In genomic region chr14:89586258-89587127, GRCh38 we compare ENCODE assay signal across 22 cellular contexts.
DNase-seq lines count a peak whose midpoint lies in the region; ATAC-seq lines count a peak whose summit lies in the region.
"Had no signal": no experiment of that assay in that cellular context is flagged by ENCODE, and none has a peak within 500 bp of the region (broad histone marks: within the 10 kb centered on the region; RNA-seq: fewer than 3 reads in every experiment).

No MANE protein-coding gene starts in this region.

- no peaks in the 10 kb centered on the region for H3K27me3 Mint-ChIP-seq in activated CD4-positive, alpha-beta T cell treated with anti-CD3 and anti-CD28 coated beads for 36 hours
- no peaks in the 10 kb centered on the region for H3K27me3 Mint-ChIP-seq in CD4-positive, alpha-beta memory T cell
- no peaks in the 10 kb centered on the region for H3K27me3 Mint-ChIP-seq in activated T-helper 17 cell treated with anti-CD3 and anti-CD28 coated beads, Interleukin-2, amount 50 U/mL, for 72 hours
- no peaks in the 10 kb centered on the region for H3K27me3 Mint-ChIP-seq in naive B cell

- H3K36me3 Mint-ChIP-seq in activated CD4-positive, alpha-beta T cell treated with anti-CD3 and anti-CD28 coated beads for 36 hours (ENCODE audit: low read depth), result peaks cover 48% of the 10 kb centered on the region
- H3K36me3 Mint-ChIP-seq in CD4-positive, alpha-beta memory T cell, result peaks cover 58 to 72% of the 10 kb centered on the region in 2 donors
- peaks cover 14% of the 10 kb centered on the region for H3K36me3 Mint-ChIP-seq in activated T-helper 17 cell treated with anti-CD3 and anti-CD28 coated beads, Interleukin-2, amount 50 U/mL, for 72 hours (ENCODE audit: low read depth)
- H3K36me3 Mint-ChIP-seq in naive B cell, result peaks cover 7 to 15% of the 10 kb centered on the region in 2 donors

- intact Hi-C loops in activated CD4-positive, alpha-beta T cell treated with anti-CD3 and anti-CD28 coated beads for 36 hours (cut with DNase I, micrococcal nuclease), result no loop called here
- intact Hi-C loops in CD4-positive, alpha-beta memory T cell (cut with micrococcal nuclease), result no loop called here
- intact Hi-C loops in left colon (cut with DNase I, micrococcal nuclease), result no loop called here

- H3K36me3 ChIP-seq in CD4-positive, alpha-beta memory T cell (ENCODE audit: insufficient read depth, low read length), result no peaks in the 10 kb centered on the region
- H3K36me3 ChIP-seq: HAP-1, ovary, upper lobe of left lung had no signal

- peak; percentile 39 for DNase-seq in activated CD4-positive, alpha-beta T cell treated with anti-CD3 and anti-CD28 coated beads for 36 hours
- no peak for DNase-seq in activated CD4-positive, alpha-beta T cell treated with anti-CD3 and anti-CD28 coated beads for 1 hour
- peak in 1 of 5 donors; percentile 4 for DNase-seq in CD4-positive, alpha-beta memory T cell
- DNase-seq in naive B cell (no peak), NCI-H1436 (lab: John Stamatoyannopoulos, UW) (no peak), left colon (no peak), germinal center (ENCODE audit: low spot score) (no peak)
- DNase-seq: activated CD4-positive, CD25-positive, alpha-beta regulatory T cell treated with anti-CD3 and anti-CD28 coated beads, Interleukin-2, amount 50 U/mL, for 72 hours; DMS53; effector CD8-positive, alpha-beta T cell; kidney; mucosa of descending colon; NCI-H1694; NCI-H345; ovary; small intestine; upper lobe of left lung had no signal

- no peak overlapping the region for H3K4me3 ChIP-seq in CD4-positive, alpha-beta memory T cell (ENCODE audit: low read length in 2 of 2)
- H3K4me3 ChIP-seq: BLaER1, HAP-1, hepatocyte, mucosa of descending colon, ovary, upper lobe of left lung had no signal

- no peak overlapping the region for H3K27ac ChIP-seq in CD4-positive, alpha-beta memory T cell (ENCODE audit: low read depth, low read length)
- H3K27ac ChIP-seq: 22Rv1, BLaER1, hepatocyte, ovary, upper lobe of left lung had no signal

- H3K27ac Mint-ChIP-seq in activated CD4-positive, alpha-beta T cell treated with anti-CD3 and anti-CD28 coated beads for 36 hours, result peak overlapping the region; percentile 40
- peak overlapping the region in 4 of 7 donors; percentile 19 to 78 (median 35) for H3K27ac Mint-ChIP-seq in CD4-positive, alpha-beta memory T cell
- H3K27ac Mint-ChIP-seq in activated T-helper 17 cell treated with anti-CD3 and anti-CD28 coated beads, Interleukin-2, amount 50 U/mL, for 72 hours, result peak overlapping the region; percentile 26
- peak overlapping the region in 5 of 6 donors; percentile 7 to 85 (median 62) for H3K27ac Mint-ChIP-seq in naive B cell

- H3K9me3 ChIP-seq in CD4-positive, alpha-beta memory T cell (ENCODE audit: control insufficient read depth in 1 of 2, low read length in 2 of 2), result no peaks in the 10 kb centered on the region
- H3K9me3 ChIP-seq: HAP-1, mucosa of descending colon, ovary, upper lobe of left lung had no signal

- H3K4me3 Mint-ChIP-seq in activated CD4-positive, alpha-beta T cell treated with anti-CD3 and anti-CD28 coated beads for 36 hours, result peak overlapping the region; percentile 4
- H3K4me3 Mint-ChIP-seq in CD4-positive, alpha-beta memory T cell, result peak overlapping the region in 2 of 8 donors; percentile 22 to 38
- H3K4me3 Mint-ChIP-seq in activated T-helper 17 cell treated with anti-CD3 and anti-CD28 coated beads, Interleukin-2, amount 50 U/mL, for 72 hours, result no peak overlapping the region
- peak overlapping the region in 2 of 8 donors; percentile 15 to 58 for H3K4me3 Mint-ChIP-seq in naive B cell

- peaks cover 22% of the 10 kb centered on the region for H3K4me1 ChIP-seq in CD4-positive, alpha-beta memory T cell (ENCODE audit: insufficient read depth, low read length)
- H3K4me1 ChIP-seq: HAP-1 had no signal

- POLR2A ChIA-PET in activated CD4-positive, alpha-beta T cell treated with anti-CD3 and anti-CD28 coated beads for 36 hours (lab: Charles Lee), result no interaction called here
- POLR2A ChIA-PET in CD4-positive, alpha-beta memory T cell (lab: Charles Lee; ENCODE audit: partially characterized antibody), result interaction anchor here (1.4 kb wide), 1 partner anchor 33 kb away, joined by 3 read pairs; no protein-coding TSS in a partner anchor

- H3K9me3 Mint-ChIP-seq in activated CD4-positive, alpha-beta T cell treated with anti-CD3 and anti-CD28 coated beads for 36 hours (ENCODE audit: low read depth), result peaks cover 3% of the 10 kb centered on the region
- H3K9me3 Mint-ChIP-seq in CD4-positive, alpha-beta memory T cell, result peaks cover 0 to 4% (median 1%) of the 10 kb centered on the region in 8 donors
- no peaks in the 10 kb centered on the region for H3K9me3 Mint-ChIP-seq in activated T-helper 17 cell treated with anti-CD3 and anti-CD28 coated beads, Interleukin-2, amount 50 U/mL, for 72 hours
- peaks cover 0 to 12% (median 7%) of the 10 kb centered on the region in 7 donors for H3K9me3 Mint-ChIP-seq in naive B cell

- H3K4me1 Mint-ChIP-seq in activated CD4-positive, alpha-beta T cell treated with anti-CD3 and anti-CD28 coated beads for 36 hours, result peaks cover 64% of the 10 kb centered on the region
- H3K4me1 Mint-ChIP-seq in CD4-positive, alpha-beta memory T cell, result peaks cover 47 to 86% (median 63%) of the 10 kb centered on the region in 4 donors
- H3K4me1 Mint-ChIP-seq in activated T-helper 17 cell treated with anti-CD3 and anti-CD28 coated beads, Interleukin-2, amount 50 U/mL, for 72 hours, result peaks cover 18% of the 10 kb centered on the region
- H3K4me1 Mint-ChIP-seq in naive B cell, result peaks cover 55 to 65% (median 58%) of the 10 kb centered on the region in 3 donors

- CTCF ChIA-PET in activated CD4-positive, alpha-beta T cell treated with anti-CD3 and anti-CD28 coated beads for 36 hours (lab: Charles Lee), result interaction anchor here (0.6 to 0.7 kb wide), 3 partner anchors 177 to 349 kb away, joined by 3 read pairs; no protein-coding TSS in a partner anchor
- CTCF ChIA-PET in CD4-positive, alpha-beta memory T cell (lab: Charles Lee; ENCODE audit: partially characterized antibody), result interaction anchor here (0.9 to 1.5 kb wide), 2 partner anchors 36 to 181 kb away, joined by 3 read pairs; no protein-coding TSS in a partner anchor

- peak; percentile 80 for ATAC-seq in activated CD4-positive, alpha-beta T cell treated with anti-CD3 and anti-CD28 coated beads for 36 hours
- no peak for ATAC-seq in activated T-helper 17 cell treated with anti-CD3 and anti-CD28 coated beads, Interleukin-2, amount 50 U/mL, for 72 hours (replicated peaks)
- ATAC-seq in naive B cell (ENCODE audit: low read depth in 2 of 2), result no peak
- no peak for ATAC-seq in left colon
- ATAC-seq: mucosa of descending colon had no signal

- no peaks in the 10 kb centered on the region for H3K27me3 ChIP-seq in CD4-positive, alpha-beta memory T cell (ENCODE audit: insufficient read depth, low read length)
- H3K27me3 ChIP-seq: BLaER1, hepatocyte, ovary, upper lobe of left lung had no signal
